ENCODE assay signal across 8 cellular contexts in genomic region chr7:106485031-106485551, GRCh38.
A peak's percentile ranks its signal among the peaks of the same experiment; 100 is the strongest.
DNase-seq lines count a peak whose midpoint lies in the region; ATAC-seq and TF ChIP-seq lines count a peak whose summit lies in the region.

No MANE protein-coding gene starts in this region.

- no peaks in the 10 kb centered on the region for H3K36me3 Mint-ChIP-seq in MCF 10A (ENCODE audit: insufficient read depth, unreplicated experiment)

- H3K27me3 ChIP-seq in psoas muscle (ENCODE audit: insufficient read depth in 3 of 3, low read length in 2 of 3), result no peaks in the 10 kb centered on the region

- H3K9me3 ChIP-seq in psoas muscle (no peaks in the 10 kb centered on the region), mucosa of descending colon (no peaks in the 10 kb centered on the region)

- intact Hi-C loops in MCF 10A (cut with micrococcal nuclease), result no loop called here
- intact Hi-C loops in psoas muscle (cut with DNase I), result no loop called here
- intact Hi-C loops in mucosa of descending colon (cut with DNase I, micrococcal nuclease), result no loop called here

- H3K4me3 Mint-ChIP-seq in MCF 10A (ENCODE audit: unreplicated experiment), result no peak overlapping the region

- no peaks in the 10 kb centered on the region for H3K27me3 Mint-ChIP-seq in MCF 10A (ENCODE audit: insufficient read depth, unreplicated experiment)

- H3K4me1 ChIP-seq in psoas muscle, result peaks cover 25% of the 10 kb centered on the region
- no peaks in the 10 kb centered on the region for H3K4me1 ChIP-seq in mucosa of descending colon (ENCODE audit: low read depth)

- peak; percentile 68 for ATAC-seq in HG03432 (IDR thresholded peaks at IDR 0.05; ENCODE audit: unreplicated experiment)
- peak; percentile 89 to 94 (median 92) for ATAC-seq in psoas muscle
- no peak for ATAC-seq in mucosa of descending colon
- ATAC-seq in HG02884 (IDR thresholded peaks at IDR 0.05; ENCODE audit: unreplicated experiment), result no peak

- peaks cover 30% of the 10 kb centered on the region for H3K4me1 Mint-ChIP-seq in MCF 10A (ENCODE audit: insufficient read depth, unreplicated experiment)

- DNase-seq in GM13977 (ENCODE audit: low spot score) (peak; percentile 11), MCF 10A (ENCODE audit: unreplicated experiment) (peak; percentile 31), psoas muscle (no peak), KG1 (lab: John Stamatoyannopoulos, UW) (no peak), mucosa of descending colon (no peak), RPMI8226 (no peak)

- in situ Hi-C loops in GM13977 (cut with MboI; ENCODE audit: low pct_unique_long_range_greater_than_20kb, low sequenced_read_pairs, unreplicated experiment), result no loop called here

- no peak for TF ChIP-seq CTCF in GM13977 (IDR thresholded peaks at IDR 0.05; ENCODE audit: extremely low read depth, insufficient read depth, missing control alignments)
- TF ChIP-seq CTCF in MCF 10A (IDR thresholded peaks at IDR 0.05; ENCODE audit: unreplicated experiment), result no peak
- no peak for TF ChIP-seq CTCF in psoas muscle (IDR thresholded peaks at IDR 0.05)
- TF ChIP-seq CTCF in mucosa of descending colon (IDR thresholded peaks at IDR 0.05), result no peak

- POLR2A ChIA-PET in MCF 10A (lab: Yijun Ruan, JAX), result interaction anchor here (0.9 to 1.2 kb wide), 2 partner anchors 17 to 153 kb away, joined by 3 to 4 read pairs; no protein-coding TSS in a partner anchor

- BruUV-seq in MCF 10A (replicated peaks; lab: Mats Ljungman, UMichigan), result no TSS peak

- peak overlapping the region; percentile 76 for H3K27ac ChIP-seq in psoas muscle

- CTCF ChIA-PET in MCF 10A (lab: Yijun Ruan, JAX), result interaction anchor here (0.6 to 2.4 kb wide), 8 partner anchors 22 to 308 kb away, joined by 3 to 11 read pairs (median 4); partner anchors contain the start of gene CCDC71L

- no peaks in the 10 kb centered on the region for H3K36me3 ChIP-seq in psoas muscle (ENCODE audit: insufficient read depth in 1 of 2, low read depth in 1 of 2)
- no peaks in the 10 kb centered on the region for H3K36me3 ChIP-seq in mucosa of descending colon (ENCODE audit: low read depth)

- H3K4me3 ChIP-seq in psoas muscle, result no peak overlapping the region
- no peak overlapping the region for H3K4me3 ChIP-seq in mucosa of descending colon

- H3K9me3 Mint-ChIP-seq in MCF 10A (ENCODE audit: unreplicated experiment), result no peaks in the 10 kb centered on the region

- 38 to 41% (median 41%) methylated on average over 1 of the region's 1 CpG for WGBS in psoas muscle, 3 donors

- peak overlapping the region; percentile 20 for H3K27ac Mint-ChIP-seq in MCF 10A (ENCODE audit: low read depth, unreplicated experiment)

Comparison
In these comparisons a context has a peak if more than half of its experiments do, and no peak if none do; other contexts are left out.
1. DNase-seq: peak in GM13977 (single experiment) and MCF 10A (single experiment); none in psoas muscle (0 of 2), KG1 (single experiment), mucosa of descending colon (0 of 3) and RPMI8226 (single experiment).
2. ATAC-seq: peak in HG03432 (single experiment) and psoas muscle (4 of 4); none in mucosa of descending colon (single experiment) and HG02884 (single experiment).